25 cellular contexts compared by ENCODE assay signal in the genomic region with DNA sequence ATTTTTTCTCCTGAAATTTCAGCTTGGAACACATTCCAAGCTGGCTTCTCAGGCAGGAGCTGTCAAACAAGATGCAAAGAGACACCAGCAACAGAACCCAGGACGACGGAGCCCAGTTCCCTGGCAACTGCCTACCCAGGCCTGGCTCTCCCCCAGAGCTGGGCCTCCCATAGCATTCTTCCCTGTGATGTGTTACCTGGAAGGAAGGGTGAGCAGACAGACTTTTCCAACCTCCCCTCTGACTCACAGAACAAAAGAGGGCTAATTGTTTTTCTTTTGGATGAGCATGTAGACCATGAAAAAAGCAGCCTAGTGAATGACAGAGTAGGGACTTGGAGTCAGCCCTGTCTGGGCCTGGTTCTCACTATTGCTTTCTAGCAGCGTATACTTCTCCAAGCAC. TPM values are rescaled to one million over a fixed set of nuclear protein-coding genes. Genes with fewer than 3 reads are reported as not detected.
DNase-seq lines count a peak whose midpoint lies in the region; ATAC-seq and TF ChIP-seq lines count a peak whose summit lies in the region.
"Had no signal": no experiment of that assay in that cellular context is flagged by ENCODE, and none has a peak within 500 bp of the region (broad histone marks: within the 10 kb centered on the region; RNA-seq: fewer than 3 reads in every experiment).

No MANE protein-coding gene starts in this region.

- no peaks in the 10 kb centered on the region for H4K20me1 ChIP-seq in GM23248 (ENCODE audit: insufficient read depth)
- no peaks in the 10 kb centered on the region for H4K20me1 ChIP-seq in osteoblast (ENCODE audit: insufficient read depth, low read length)

- no peaks in the 10 kb centered on the region for H3K9me2 ChIP-seq in GM23248 (ENCODE audit: insufficient read depth)

- TF ChIP-seq CTCF in RWPE2 (IDR thresholded peaks at IDR 0.05; ENCODE audit: poor library complexity, severe bottlenecking) (no peak), osteoblast (IDR thresholded peaks at IDR 0.05; ENCODE audit: extremely low read depth, low read depth, low read length) (no peak), omental fat pad (IDR thresholded peaks at IDR 0.05) (no peak)

- DNase-seq in GM23248 (peak; percentile 54), RWPE2 (ENCODE audit: low spot score) (no peak), epithelial cell of prostate (ENCODE audit: low read depth, low spot score) (no peak), osteoblast (ENCODE audit: insufficient read length, low spot score, missing footprints) (no peak), iPS-NIHi11 (ENCODE audit: low spot score) (no peak), omental fat pad (ENCODE audit: low spot score) (no peak), NCI-H2227 treated with DMSO at 0.1 percent for 48 hours (lab: John Stamatoyannopoulos, UW) (no peak)
- no peak for DNase-seq in activated effector memory CD4-positive, alpha-beta T cell treated with Interleukin-2 at 50 U/mL for 16 hours
- DNase-seq: activated CD4-positive, alpha-beta T cell treated with anti-CD3 and anti-CD28 coated beads, Interleukin-2, amount 50 U/mL, for 4 hours; activated CD8-positive, alpha-beta memory T cell treated with anti-CD3 and anti-CD28 coated beads, Interleukin-2, amount 50 U/mL, for 48 hours; brain microvascular endothelial cell; effector memory CD8-positive, alpha-beta T cell; GDM1; HFFc6; left ventricle myocardium inferior; NCI-H187; NCI-H226; NCI-H774; OCI-M1; SJCRH30; T-helper 17 cell had no signal

- WGBS in GM23248 (ENCODE audit: low coverage in 1 of 2, low lambda C conversion rate in 2 of 2, missing lambda C conversion rate in 2 of 2), 2 experiments: 50 to 52% methylated on average over 3 of the region's 3 CpGs

- H3K4me1 ChIP-seq in GM23248 (ENCODE audit: insufficient read depth) (peaks cover 23% of the 10 kb centered on the region), RWPE2 (ENCODE audit: insufficient read depth, poor library complexity, severe bottlenecking) (peaks cover 22% of the 10 kb centered on the region), osteoblast (ENCODE audit: insufficient read depth, low read length) (peaks cover 23% of the 10 kb centered on the region)
- H3K4me1 ChIP-seq: left ventricle myocardium inferior, suprapubic skin had no signal

- H2AFZ ChIP-seq in GM23248: peak overlapping the region; percentile 19; the same call in 1 of the 2 replicates
- H2AFZ ChIP-seq in osteoblast (ENCODE audit: low read length): peak overlapping the region; percentile 40

- H3K9ac ChIP-seq in GM23248: no peak overlapping the region

- no peaks in the 10 kb centered on the region for H3K9me3 ChIP-seq in GM23248 (ENCODE audit: low read depth)
- no peaks in the 10 kb centered on the region for H3K9me3 ChIP-seq in RWPE2 (ENCODE audit: severe bottlenecking)
- no peaks in the 10 kb centered on the region for H3K9me3 ChIP-seq in osteoblast (ENCODE audit: low read depth, low read length)
- H3K9me3 ChIP-seq: left ventricle myocardium inferior, suprapubic skin had no signal

- peaks cover 12% of the 10 kb centered on the region for H3F3A ChIP-seq in GM23248 (ENCODE audit: insufficient read depth)

- H3K27ac ChIP-seq in GM23248 (peak overlapping the region; percentile 20), RWPE2 (ENCODE audit: poor library complexity, severe bottlenecking) (peak overlapping the region; percentile 51), epithelial cell of prostate (peak overlapping the region; percentile 47), osteoblast (ENCODE audit: low read depth, low read length) (no peak overlapping the region)
- H3K27ac ChIP-seq: brain microvascular endothelial cell, left ventricle myocardium inferior, suprapubic skin, VCaP had no signal

- H3K36me3 ChIP-seq in GM23248 (ENCODE audit: low read depth) (no peaks in the 10 kb centered on the region), RWPE2 (ENCODE audit: low read depth) (no peaks in the 10 kb centered on the region), osteoblast (ENCODE audit: insufficient read depth, low read length) (no peaks in the 10 kb centered on the region)
- H3K36me3 ChIP-seq: brain microvascular endothelial cell, left ventricle myocardium inferior, SJCRH30, suprapubic skin had no signal

- no peaks in the 10 kb centered on the region for H3K79me2 ChIP-seq in GM23248 (ENCODE audit: insufficient read depth)
- H3K79me2 ChIP-seq in osteoblast (ENCODE audit: insufficient read depth, low read length): no peaks in the 10 kb centered on the region

- ATAC-seq in RWPE2 (ENCODE audit: low read depth) (peak; percentile 78), omental fat pad (ENCODE audit: low FRiP score) (no peak)
- ATAC-seq: effector memory CD8-positive, alpha-beta T cell; stimulated activated memory B cell treated with anti-CD40 and anti-IgM and Interleukin-4, amounts not matched to agents 10 μg/mL and 1 μg/mL and 100 μg/mL, for 72 hours; T-helper 17 cell had no signal

- H3K27me3 ChIP-seq in GM23248 (replicated peaks; ENCODE audit: insufficient read depth) (no peaks in the 10 kb centered on the region), RWPE2 (ENCODE audit: insufficient read depth, poor library complexity, severe bottlenecking) (no peaks in the 10 kb centered on the region), osteoblast (ENCODE audit: insufficient read depth, low read length) (no peaks in the 10 kb centered on the region)
- H3K27me3 ChIP-seq: brain microvascular endothelial cell, suprapubic skin had no signal

- H3K4me3 ChIP-seq in GM23248 (no peak overlapping the region), RWPE2 (ENCODE audit: severe bottlenecking) (no peak overlapping the region), osteoblast (ENCODE audit: insufficient read depth, low read length) (no peak overlapping the region)
- H3K4me3 ChIP-seq: left ventricle myocardium inferior, SJCRH30, skin epidermis, suprapubic skin had no signal

- in situ Hi-C loops in GM23248 (cut with MboI): no loop called here

- H3K4me2 ChIP-seq in GM23248 (ENCODE audit: unreplicated experiment) (no peak overlapping the region), osteoblast (ENCODE audit: insufficient read depth, low read length) (no peak overlapping the region)

RNA-seq across cellular contexts. Expression of gene BMAL1, which starts 55.3 kb away (rescaled TPM):
- total RNA-seq in GM23248 (2014; rRNA removed; shearing (Covaris generic)): 41.7 and 66.5 TPM in 2 replicates
- polyA plus RNA-seq in GM23248 (2016; fragmentation: Nextera tagmentation; extraction: Ambion mirVana): 31.9 and 34.9 TPM in 2 replicates
- 8.5 and 13.0 TPM in 2 replicates for total RNA-seq in osteoblast
- total RNA-seq in omental fat pad: 10 to 100 TPM; 52.5 to 60.5 (median 53.9) TPM
